1 cellular context compared by ENCODE assay signal in genomic region chr18:35343488-35343935, GRCh38.
TF ChIP-seq lines count a peak whose summit lies in the region.

No MANE protein-coding gene starts in this region.

TF ChIP-seq in SK-N-SH, 30 proteins besides CTCF, POLR2A, EP300 and RAD21 (continued from another document):
- TF ChIP-seq RCOR1 (IDR thresholded peaks at IDR 0.05; ENCODE audit: low read length) (no peak), POLR2AphosphoS5 (IDR thresholded peaks at IDR 0.05; ENCODE audit: low read depth, low read length) (no peak), PBX3 (IDR thresholded peaks at IDR 0.05) (no peak), TAF1 (IDR thresholded peaks at IDR 0.05; ENCODE audit: borderline replicate concordance, low read depth, low read length) (no peak), GABPA (IDR thresholded peaks at IDR 0.05; ENCODE audit: low read depth) (no peak), EZH2phosphoT487 (IDR thresholded peaks at IDR 0.05; ENCODE audit: borderline replicate concordance, low read depth) (no peak)
